In the genomic region with DNA sequence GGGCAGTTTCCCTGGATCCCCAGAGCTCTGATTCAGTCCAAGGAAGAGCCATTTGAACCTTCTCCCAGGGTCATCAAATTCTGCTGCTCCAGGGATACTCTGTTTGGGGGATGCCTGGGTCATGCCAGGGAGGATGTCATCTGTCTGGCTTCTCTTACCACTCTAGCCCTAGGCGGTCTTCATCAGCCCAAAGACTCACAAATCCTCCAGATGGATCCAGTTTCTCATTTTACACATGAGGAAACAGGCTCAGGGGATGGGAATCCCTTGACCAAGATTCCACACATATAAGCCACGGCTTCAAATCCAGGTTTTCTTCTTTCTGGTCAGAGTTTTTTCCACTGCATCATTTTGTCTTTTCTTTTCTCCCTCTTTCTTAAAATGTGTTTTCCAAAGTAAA, we compare ENCODE assay signal across 1 cellular context.
TF ChIP-seq lines count a peak whose summit lies in the region.

No MANE protein-coding gene starts in this region.

TF ChIP-seq in IMR-90, 13 proteins besides CTCF, POLR2A, EP300 and RAD21 (continued from another document):
- no peak for TF ChIP-seq NFE2L2 (IDR thresholded peaks at IDR 0.05; ENCODE audit: low read depth, low read length)
- no peak for TF ChIP-seq MAZ (IDR thresholded peaks at IDR 0.05; ENCODE audit: borderline replicate concordance, low read depth, low read length)
- no peak for TF ChIP-seq MAFK (IDR thresholded peaks at IDR 0.05; ENCODE audit: low read depth, low read length)
- no peak for TF ChIP-seq MXI1 (IDR thresholded peaks at IDR 0.05; ENCODE audit: borderline replicate concordance, low read depth, low read length)
- TF ChIP-seq RFX5 (IDR thresholded peaks at IDR 0.05; ENCODE audit: low read depth, low read length): no peak
- TF ChIP-seq FOS (IDR thresholded peaks at IDR 0.05; ENCODE audit: low read depth, low read length): no peak
- TF ChIP-seq CHD1 (IDR thresholded peaks at IDR 0.05; ENCODE audit: low read depth, low read length): no peak
- TF ChIP-seq BHLHE40 (IDR thresholded peaks at IDR 0.05; ENCODE audit: low read depth, low read length): no peak
- no peak for TF ChIP-seq SMC3 (IDR thresholded peaks at IDR 0.05; ENCODE audit: low read depth, low read length)
- TF ChIP-seq, protein P1, sequence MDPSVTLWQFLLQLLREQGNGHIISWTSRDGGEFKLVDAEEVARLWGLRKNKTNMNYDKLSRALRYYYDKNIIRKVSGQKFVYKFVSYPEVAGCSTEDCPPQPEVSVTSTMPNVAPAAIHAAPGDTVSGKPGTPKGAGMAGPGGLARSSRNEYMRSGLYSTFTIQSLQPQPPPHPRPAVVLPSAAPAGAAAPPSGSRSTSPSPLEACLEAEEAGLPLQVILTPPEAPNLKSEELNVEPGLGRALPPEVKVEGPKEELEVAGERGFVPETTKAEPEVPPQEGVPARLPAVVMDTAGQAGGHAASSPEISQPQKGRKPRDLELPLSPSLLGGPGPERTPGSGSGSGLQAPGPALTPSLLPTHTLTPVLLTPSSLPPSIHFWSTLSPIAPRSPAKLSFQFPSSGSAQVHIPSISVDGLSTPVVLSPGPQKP (IDR thresholded peaks at IDR 0.05; ENCODE audit: borderline replicate concordance, low read depth, low read length): no peak
TF ChIP-seq in IMR-90: peak in this region for 0.
